In the genomic region with DNA sequence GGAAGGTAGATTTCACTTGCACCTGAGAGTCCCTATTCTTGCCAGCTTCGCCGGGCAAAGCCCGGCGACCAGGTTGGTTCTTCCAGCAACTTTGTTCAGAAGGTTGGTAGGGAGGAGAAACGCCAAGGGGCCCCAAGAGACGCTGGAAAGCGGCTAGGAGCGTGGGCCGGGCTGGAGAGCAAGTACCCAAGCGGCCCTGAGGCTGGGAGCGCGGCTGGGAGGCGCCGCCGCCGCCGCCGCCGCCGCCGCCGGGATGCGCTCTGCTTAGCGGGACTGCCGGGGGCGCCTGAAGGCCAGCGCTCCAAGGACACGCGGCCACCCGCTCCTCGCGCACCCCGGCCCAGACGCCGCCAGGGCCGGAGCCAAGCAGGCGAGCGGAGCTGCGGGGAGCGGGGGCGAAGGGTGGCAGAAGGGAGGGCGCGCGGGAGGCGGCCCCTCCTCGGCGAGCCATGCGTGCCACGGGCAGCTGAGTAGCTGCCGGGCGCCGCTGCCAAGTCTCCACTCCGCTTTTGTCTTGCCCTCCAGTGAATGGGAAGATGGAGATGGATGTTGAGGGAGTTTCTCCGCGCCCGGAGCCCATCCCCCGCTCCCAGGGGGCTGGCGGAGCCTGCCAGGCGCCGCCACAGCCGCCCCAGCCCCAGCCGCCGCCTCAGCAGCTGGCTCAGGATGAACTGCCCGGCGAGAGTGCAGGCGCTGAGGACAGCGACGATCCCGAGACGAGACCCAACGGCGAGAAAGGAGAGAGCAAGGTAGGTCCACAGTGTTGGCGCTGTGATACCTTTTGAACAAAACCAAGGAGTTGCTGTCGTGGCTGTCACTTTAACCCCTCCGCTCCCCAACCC, we compare ENCODE assay signal across 8 cellular contexts.
DNase-seq lines count a peak whose midpoint lies in the region; ATAC-seq and TF ChIP-seq lines count a peak whose summit lies in the region.

No MANE protein-coding gene starts in this region.

- H3K4me1 ChIP-seq in colonic mucosa = no peaks in the 10 kb centered on the region
- H3K4me1 ChIP-seq in mesenchymal stem cell (ENCODE audit: control insufficient read depth, insufficient read depth, low read depth, low read length) = peaks cover 16% of the 10 kb centered on the region
- H3K4me1 ChIP-seq in vagina = no peaks in the 10 kb centered on the region

- no peak overlapping the region for H2AK5ac ChIP-seq in mesenchymal stem cell (ENCODE audit: low read length, severe bottlenecking)

- H3K4me3 ChIP-seq in colonic mucosa (peak overlapping the region; percentile 21), mesenchymal stem cell (ENCODE audit: insufficient read depth in 1 of 2, low read depth in 1 of 2, low read length in 2 of 2) (peak overlapping the region; percentile 41 to 75), vagina (peak overlapping the region; percentile 51 to 62)

- peak overlapping the region; percentile 71 for H2AFZ ChIP-seq in mesenchymal stem cell (ENCODE audit: low read depth, low read length)

- H3K9ac ChIP-seq in colonic mucosa (ENCODE audit: low read depth in 2 of 2, low read length in 2 of 2) (no peak overlapping the region), mesenchymal stem cell (ENCODE audit: low read length) (peak overlapping the region; percentile 55)

- H3K14ac ChIP-seq in mesenchymal stem cell (ENCODE audit: low read length in 2 of 2) = peak overlapping the region in 1 of 2 experiments; percentile 55

- peak overlapping the region; percentile 98 for H3K4me2 ChIP-seq in mesenchymal stem cell (ENCODE audit: low read length, poor library complexity, severe bottlenecking)

- no peaks in the 10 kb centered on the region for H3K79me1 ChIP-seq in mesenchymal stem cell (replicated peaks; ENCODE audit: low read length, poor library complexity, severe bottlenecking)

- no peak overlapping the region for H3K4ac ChIP-seq in mesenchymal stem cell (ENCODE audit: low read depth in 1 of 2, low read length in 2 of 2)

- no peak overlapping the region for H2BK5ac ChIP-seq in mesenchymal stem cell (ENCODE audit: low read depth, low read length, poor library complexity, severe bottlenecking)

- no peak overlapping the region for H4K8ac ChIP-seq in mesenchymal stem cell (ENCODE audit: low read length)

- TF ChIP-seq CTCF in colonic mucosa (IDR thresholded peaks at IDR 0.05) = no peak
- no peak for TF ChIP-seq CTCF in vagina (IDR thresholded peaks at IDR 0.05)

- peak; percentile 4 for DNase-seq in A172 (ENCODE audit: low spot score)
- peak; percentile 25 for DNase-seq in LHCN-M2 (ENCODE audit: low read depth)
- no peak for DNase-seq in colonic mucosa
- DNase-seq in mesenchymal stem cell = peak; percentile 18
- DNase-seq in vagina (ENCODE audit: extremely low spot score in 2 of 2) = no peak
- no peak for DNase-seq in HuH-7 (ENCODE audit: low spot score)

- H2BK120ac ChIP-seq in mesenchymal stem cell (ENCODE audit: low read depth, low read length) = no peak overlapping the region

- intact Hi-C loops in colonic mucosa (cut with DNase I) = no loop called here
- intact Hi-C loops in vagina (cut with DNase I) = no loop called here

- H3K27me3 ChIP-seq in colonic mucosa (peaks cover 22% of the 10 kb centered on the region), mesenchymal stem cell (ENCODE audit: control insufficient read depth in 1 of 2, insufficient read depth in 1 of 2, low read length in 2 of 2) (peaks cover 43 to 60% of the 10 kb centered on the region in 2 experiments), vagina (no peaks in the 10 kb centered on the region)

- WGBS in mesenchymal stem cell = 2% methylated on average over 41 of the region's 75 CpGs

- ATAC-seq in HG03342 (IDR thresholded peaks at IDR 0.05; ENCODE audit: unreplicated experiment) = no peak
- no peak for ATAC-seq in GM19455 (IDR thresholded peaks at IDR 0.05; ENCODE audit: unreplicated experiment)

- H3K27ac ChIP-seq in colonic mucosa (no peak overlapping the region), mesenchymal stem cell (ENCODE audit: low read length, poor library complexity, severe bottlenecking) (no peak overlapping the region), vagina (peak overlapping the region; percentile 1)

- H3K23ac ChIP-seq in mesenchymal stem cell (ENCODE audit: low read length in 2 of 2) = peak overlapping the region in 1 of 2 experiments; percentile 80

- H3K18ac ChIP-seq in mesenchymal stem cell (ENCODE audit: low read depth in 1 of 2, low read length in 2 of 2) = no peak overlapping the region

- no peak overlapping the region for H2BK15ac ChIP-seq in mesenchymal stem cell (ENCODE audit: low read depth, poor library complexity, severe bottlenecking)

- TF ChIP-seq POLR2A in vagina (IDR thresholded peaks at IDR 0.05) = no peak

- no peak overlapping the region for H2BK12ac ChIP-seq in mesenchymal stem cell (ENCODE audit: low read length in 2 of 2)

- no peaks in the 10 kb centered on the region for H3K9me3 ChIP-seq in colonic mucosa
- H3K9me3 ChIP-seq in mesenchymal stem cell (ENCODE audit: control insufficient read depth, low read length) = no peaks in the 10 kb centered on the region
- H3K9me3 ChIP-seq in vagina = no peaks in the 10 kb centered on the region

- H4K91ac ChIP-seq in mesenchymal stem cell (ENCODE audit: low read length) = no peak overlapping the region

- no peaks in the 10 kb centered on the region for H3K36me3 ChIP-seq in colonic mucosa
- H3K36me3 ChIP-seq in mesenchymal stem cell (ENCODE audit: control insufficient read depth in 1 of 2, insufficient read depth in 2 of 2, low read depth in 1 of 2, low read length in 2 of 2) = no peaks in the 10 kb centered on the region
- H3K36me3 ChIP-seq in vagina = no peaks in the 10 kb centered on the region

Comparison
In these comparisons a context has a peak if more than half of its experiments do, and no peak if none do; other contexts are left out.
1. DNase-seq: peak in A172 (single experiment), LHCN-M2 (single experiment) and mesenchymal stem cell (single experiment); none in colonic mucosa (single experiment), vagina (0 of 2) and HuH-7 (single experiment).
2. Peak in every context shown above with its lines, with median percentiles within 50 percentile points of each other: H3K4me3 ChIP-seq.